ENCODE assay signal across 31 cellular contexts in genomic region chr1:239212841-239213240, GRCh38.
DNase-seq lines count a peak whose midpoint lies in the region; ATAC-seq, FAIRE-seq and TF ChIP-seq lines count a peak whose summit lies in the region.
"Had no signal": no experiment of that assay in that cellular context is flagged by ENCODE, and none has a peak within 500 bp of the region (broad histone marks: within the 10 kb centered on the region; RNA-seq: fewer than 3 reads in every experiment).

No MANE protein-coding gene starts in this region.

- intact Hi-C loops in HepG2 (cut with micrococcal nuclease; ENCODE audit: unreplicated experiment), result no loop called here

- CTCF ChIA-PET in HepG2 (lab: Yijun Ruan, JAX; ENCODE audit: low intra/inter-chr PET ratio, low total read pairs), result no interaction called here

- POLR2A ChIA-PET in HepG2 (lab: Yijun Ruan, JAX), result no interaction called here

- TF ChIP-seq EP300 in HepG2 (IDR thresholded peaks at IDR 0.05; ENCODE audit: low read depth in 2 of 2, low read length in 2 of 2) (no peak), HepG2 (CRISPR knock-in tag; IDR thresholded peaks at IDR 0.05; ENCODE audit: borderline replicate concordance) (no peak), tibial nerve (IDR thresholded peaks at IDR 0.05) (no peak)

- no peak overlapping the region for H3K9ac ChIP-seq in HepG2 (ENCODE audit: insufficient read depth, low read depth, low read length)

- H3K4me3 ChIP-seq in HepG2 (replicated peaks in 1 of 3; ENCODE audit: insufficient read depth in 1 of 3, low read depth in 2 of 3, low read length in 3 of 3), result no peak overlapping the region
- no peak overlapping the region for H3K4me3 ChIP-seq in small intestine (ENCODE audit: low read depth in 1 of 2, low read length in 2 of 2)
- no peak overlapping the region for H3K4me3 ChIP-seq in tibial nerve
- H3K4me3 ChIP-seq: adrenal gland, esophagus muscularis mucosa, smooth muscle cell had no signal

- FAIRE-seq in D721Med (lab: Jason Lieb, UNC) (peak; percentile 32), HepG2 (lab: Jason Lieb, UNC) (no peak), small intestine (lab: Jason Lieb, UNC) (no peak)
- FAIRE-seq: bronchial epithelial cell, colon, frontal cortex, GM12891, H1 had no signal

- no peaks in the 10 kb centered on the region for H3K4me1 ChIP-seq in HepG2 (ENCODE audit: insufficient read depth, low read length)
- H3K4me1 ChIP-seq in small intestine (ENCODE audit: control insufficient read depth in 2 of 2, insufficient read depth in 1 of 2, low read depth in 1 of 2, low read length in 1 of 2), result no peaks in the 10 kb centered on the region
- no peaks in the 10 kb centered on the region for H3K4me1 ChIP-seq in tibial nerve
- H3K4me1 ChIP-seq: adrenal gland, esophagus muscularis mucosa had no signal

- H3K27ac ChIP-seq in angular gyrus (ENCODE audit: low read depth, low read length), result peak overlapping the region; percentile 24
- no peak overlapping the region for H3K27ac ChIP-seq in HepG2 (ENCODE audit: extremely low read length, insufficient read depth, low read length)
- H3K27ac ChIP-seq in small intestine (ENCODE audit: low read depth in 1 of 2, low read length in 1 of 2), result no peak overlapping the region
- H3K27ac ChIP-seq in tibial nerve, result no peak overlapping the region
- H3K27ac ChIP-seq: adrenal gland, C4-2B, esophagus muscularis mucosa had no signal

- H3K36me3 ChIP-seq in HepG2 (replicated peaks in 1 of 2; ENCODE audit: control insufficient read depth in 1 of 2, insufficient read depth in 2 of 2, low read length in 2 of 2), result no peaks in the 10 kb centered on the region
- H3K36me3 ChIP-seq in small intestine (ENCODE audit: control insufficient read depth in 2 of 2, insufficient read depth in 2 of 2, low read length in 2 of 2), result no peaks in the 10 kb centered on the region
- no peaks in the 10 kb centered on the region for H3K36me3 ChIP-seq in tibial nerve
- H3K36me3 ChIP-seq: adrenal gland, esophagus muscularis mucosa had no signal

- ATAC-seq in HepG2, result no peak
- ATAC-seq: activated T-cell treated with anti-CD3 and anti-CD28 coated beads, Interleukin-2, amount 50 U/mL, for 72 hours; left lobe of liver; natural killer cell treated with Interleukin-12 subunit alpha and Interleukin-12 subunit beta and Interleukin-15 and Interleukin-18, amount 100 ng/mL, for 72 hours; Panc1 had no signal

- TF ChIP-seq CTCF in D721Med (IDR thresholded peaks at IDR 0.05; ENCODE audit: insufficient read depth, missing control alignments), result no peak
- no peak for TF ChIP-seq CTCF in HepG2 (CRISPR knock-in tag; IDR thresholded peaks at IDR 0.05)
- TF ChIP-seq CTCF in tibial nerve (IDR thresholded peaks at IDR 0.05), result no peak

- TF ChIP-seq RAD21 in HepG2 (CRISPR knock-in tag; IDR thresholded peaks at IDR 0.05), result no peak

- H2AFZ ChIP-seq in HepG2 (ENCODE audit: low read length), result no peak overlapping the region

- BruUV-seq in HepG2 (replicated peaks; lab: Mats Ljungman, UMichigan), result no TSS peak

- no peaks in the 10 kb centered on the region for H3K27me3 ChIP-seq in HepG2 (ENCODE audit: control insufficient read depth in 1 of 2, insufficient read depth in 2 of 2, low read length in 2 of 2)
- H3K27me3 ChIP-seq in small intestine (ENCODE audit: control insufficient read depth in 2 of 2, insufficient read depth in 2 of 2, low read length in 2 of 2), result no peaks in the 10 kb centered on the region
- no peaks in the 10 kb centered on the region for H3K27me3 ChIP-seq in tibial nerve
- H3K27me3 ChIP-seq: adrenal gland, esophagus muscularis mucosa had no signal

- DNase-seq in D721Med (ENCODE audit: insufficient read length, low spot score) (no peak), HepG2 (ENCODE audit: low spot score) (no peak), small intestine (peak; percentile 71), tibial nerve (ENCODE audit: low spot score in 2 of 2) (no peak), DMS 273 treated with DMSO at 0.1 percent for 48 hours (lab: John Stamatoyannopoulos, UW) (no peak), cortex of kidney (lab: John Stamatoyannopoulos, UW) (no peak), NCI-H1694 treated with DMSO at 0.1 percent for 48 hours (lab: John Stamatoyannopoulos, UW) (no peak)
- DNase-seq: activated CD4-positive, alpha-beta T cell treated with anti-CD3 and anti-CD28 coated beads, Interleukin-2, amount 50 U/mL, for 4 hours; activated naive CD4-positive, alpha-beta T cell treated with Interleukin-2 at 50 U/mL for 16 hours; activated T-cell treated with anti-CD3 and anti-CD28 coated beads, Interleukin-2, amount 50 U/mL, for 72 hours; hippocampal formation; IMR-90; NCI-H1048; NCI-H187 treated with DMSO at 0.1 percent for 48 hours; NCI-H524; retina; SHP77; stimulated activated CD4-positive, alpha-beta T cell treated with anti-CD3 and anti-CD28 coated beads, Interleukin-2, amount 100 ng/mL, for 24 hours had no signal

- TF ChIP-seq POLR2A in HepG2 (IDR thresholded peaks at IDR 0.05; ENCODE audit: insufficient read depth in 1 of 2, low read depth in 2 of 2, low read length in 2 of 2) (no peak), tibial nerve (IDR thresholded peaks at IDR 0.05) (no peak)

- H3K79me2 ChIP-seq in HepG2 (ENCODE audit: insufficient read depth, low read length), result no peaks in the 10 kb centered on the region

- no peak overlapping the region for H3K4me2 ChIP-seq in HepG2 (ENCODE audit: low read depth, low read length)
- H3K4me2 ChIP-seq: smooth muscle cell had no signal

- WGBS in HepG2 (ENCODE audit: low lambda C conversion rate), result 4% methylated on average over 9 of the region's 9 CpGs
- 12 to 63% (median 38%) methylated on average over 9 of the region's 9 CpGs for WGBS in small intestine, 3 donors
- 45 to 64% methylated on average over 9 of the region's 9 CpGs for WGBS in tibial nerve, 2 donors

- H4K20me1 ChIP-seq in HepG2 (ENCODE audit: insufficient read depth, low read length), result no peaks in the 10 kb centered on the region

- peaks cover 88% of the 10 kb centered on the region for H3K9me3 ChIP-seq in HepG2 (ENCODE audit: low read length)
- H3K9me3 ChIP-seq in small intestine (ENCODE audit: control insufficient read depth, low read depth), result no peaks in the 10 kb centered on the region
- H3K9me3 ChIP-seq in tibial nerve, result no peaks in the 10 kb centered on the region
- H3K9me3 ChIP-seq: adrenal gland, esophagus muscularis mucosa had no signal

- in situ Hi-C loops in HepG2 (cut with HindIII; ENCODE audit: extremely low pct_ligation_motif_present, low pct_unique_long_range_greater_than_20kb), result no loop called here

TF ChIP-seq in HepG2, 621 proteins besides CTCF, POLR2A, EP300 and RAD21:
- TF ChIP-seq SOX6 (IDR thresholded peaks at IDR 0.05) (no peak), SOX6 (CRISPR knock-in tag; IDR thresholded peaks at IDR 0.05) (peak; percentile 29; the same call in 1 of the 2 replicates), ZNF281 (CRISPR knock-in tag; IDR thresholded peaks at IDR 0.05; ENCODE audit: borderline replicate concordance) (no peak), SOX13 (IDR thresholded peaks at IDR 0.05) (no peak), SOX13 (CRISPR knock-in tag; conservative IDR thresholded peaks at IDR 0.05 in 1 of 2, IDR thresholded peaks at IDR 0.05 in 1 of 2) (peak in 1 of 2 experiments; percentile 26; a peak in 1 of 4 replicates), NR2C2 (CRISPR knock-in tag; IDR thresholded peaks at IDR 0.05; ENCODE audit: borderline replicate concordance) (no peak), ADNP (CRISPR knock-in tag; IDR thresholded peaks at IDR 0.05) (no peak), SOX5 (CRISPR knock-in tag; IDR thresholded peaks at IDR 0.05; ENCODE audit: borderline replicate concordance) (0 out of 2 replicates have a peak, but pooled peaks have one; percentile 17), CREM (IDR thresholded peaks at IDR 0.05) (no peak), CREM (CRISPR knock-in tag; IDR thresholded peaks at IDR 0.05) (no peak), HIVEP1 (CRISPR knock-in tag; IDR thresholded peaks at IDR 0.05) (no peak)
